Comparison of ENCODE assay signal across 10 cellular contexts in the genomic region with DNA sequence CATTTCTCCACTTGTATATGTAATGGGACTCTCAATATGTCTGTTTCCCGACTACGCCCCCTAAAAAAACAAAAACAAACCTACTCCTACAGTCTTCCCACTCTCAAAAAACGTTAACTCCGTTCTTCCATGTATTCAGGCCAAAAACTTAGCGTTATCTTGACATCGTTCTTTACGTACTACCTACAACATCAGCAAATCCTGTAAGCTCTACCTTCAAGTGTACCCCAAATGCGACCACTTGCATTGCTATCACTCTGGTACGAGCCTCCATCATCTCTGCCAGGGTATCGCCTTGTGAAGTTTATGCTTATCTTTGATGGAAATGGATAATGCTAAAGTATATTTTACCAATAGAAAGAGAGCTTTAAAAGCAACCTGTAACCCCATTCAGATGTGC. TPM values are rescaled to one million over a fixed set of nuclear protein-coding genes. Genes with fewer than 3 reads are reported as not detected.
DNase-seq lines count a peak whose midpoint lies in the region; ATAC-seq and TF ChIP-seq lines count a peak whose summit lies in the region.
"Had no signal": no experiment of that assay in that cellular context is flagged by ENCODE, and none has a peak within 500 bp of the region (broad histone marks: within the 10 kb centered on the region; RNA-seq: fewer than 3 reads in every experiment).

No MANE protein-coding gene starts in this region.

- POLR2A ChIA-PET in AG04450 (lab: Yijun Ruan, JAX) = interaction anchor here (0.6 kb wide), 1 partner anchor 84 kb away, joined by 5 read pairs; no protein-coding TSS in a partner anchor

- no peak for TF ChIP-seq CTCF in AG04450 (IDR thresholded peaks at IDR 0.05; ENCODE audit: low read depth, low read length)
- no peak for TF ChIP-seq CTCF in coronary artery (IDR thresholded peaks at IDR 0.05)

- H3K9me3 ChIP-seq in AG04450 (ENCODE audit: control insufficient read depth, insufficient read depth, low read length) (no peaks in the 10 kb centered on the region), HUES6 (ENCODE audit: control insufficient read depth, insufficient read depth, low read depth, low read length) (no peaks in the 10 kb centered on the region), muscle layer of colon (ENCODE audit: low read length) (no peaks in the 10 kb centered on the region)

- H3K36me3 Mint-ChIP-seq in stimulated activated memory B cell treated with anti-CD40 and anti-IgM and Interleukin-4, amounts not matched to agents 10 μg/mL and 1 μg/mL and 100 μg/mL, for 72 hours = peaks cover 52% of the 10 kb centered on the region

- peaks cover 6% of the 10 kb centered on the region for H3K36me3 ChIP-seq in HUES6 (ENCODE audit: control insufficient read depth, insufficient read depth, low read length)
- H3K36me3 ChIP-seq in muscle layer of colon (ENCODE audit: insufficient read depth, low read length) = peaks cover 12% of the 10 kb centered on the region

- DNase-seq in AG04450 (ENCODE audit: low read depth, low spot score) (no peak), coronary artery (ENCODE audit: low spot score) (no peak), SKM-1 treated with dmso at 0.1 percent for 144 hours (lab: John Stamatoyannopoulos, UW; ENCODE audit: unreplicated experiment) (no peak), T1000 (lab: John Stamatoyannopoulos, UW) (no peak), posterior cingulate gyrus (no peak)

- intact Hi-C loops in posterior cingulate gyrus (cut with DNase I) = loop anchor here (10.0 kb wide), 1 partner anchor 110 kb away; the partner anchor contains the start of gene CEBPZOS

- no peak for ATAC-seq in stimulated activated memory B cell treated with anti-CD40 and anti-IgM and Interleukin-4, amounts not matched to agents 10 μg/mL and 1 μg/mL and 100 μg/mL, for 72 hours

- CTCF ChIA-PET in AG04450 (lab: Charles Lee) = interaction anchor here (0.6 kb wide), 1 partner anchor 168 kb away, joined by 4 read pairs; no protein-coding TSS in a partner anchor

- H3K4me3 ChIP-seq in AG04450 (ENCODE audit: low read depth, low read length) = peak overlapping the region; percentile 100
- peak overlapping the region; percentile 92 for H3K4me3 ChIP-seq in HUES6 (ENCODE audit: low read depth, low read length)
- H3K4me3 ChIP-seq in coronary artery = peak overlapping the region; percentile 96
- peak overlapping the region; percentile 39 to 84 for H3K4me3 ChIP-seq in muscle layer of colon (ENCODE audit: low read depth in 1 of 2, low read length in 2 of 2)

- H3K27ac Mint-ChIP-seq in stimulated activated memory B cell treated with anti-CD40 and anti-IgM and Interleukin-4, amounts not matched to agents 10 μg/mL and 1 μg/mL and 100 μg/mL, for 72 hours = no peak overlapping the region
- H3K27ac Mint-ChIP-seq: naive thymus-derived CD8-positive, alpha-beta T cell; type B pancreatic cell had no signal

- no peaks in the 10 kb centered on the region for H3K9me3 Mint-ChIP-seq in stimulated activated memory B cell treated with anti-CD40 and anti-IgM and Interleukin-4, amounts not matched to agents 10 μg/mL and 1 μg/mL and 100 μg/mL, for 72 hours
- H3K9me3 Mint-ChIP-seq: naive thymus-derived CD8-positive, alpha-beta T cell; type B pancreatic cell had no signal

- H3K4me1 Mint-ChIP-seq in stimulated activated memory B cell treated with anti-CD40 and anti-IgM and Interleukin-4, amounts not matched to agents 10 μg/mL and 1 μg/mL and 100 μg/mL, for 72 hours = peaks cover 25% of the 10 kb centered on the region

- H3K4me3 Mint-ChIP-seq in stimulated activated memory B cell treated with anti-CD40 and anti-IgM and Interleukin-4, amounts not matched to agents 10 μg/mL and 1 μg/mL and 100 μg/mL, for 72 hours = no peak overlapping the region
- H3K4me3 Mint-ChIP-seq: naive thymus-derived CD8-positive, alpha-beta T cell; type B pancreatic cell had no signal

- H3K4me1 ChIP-seq in HUES6 (ENCODE audit: control insufficient read depth, insufficient read depth, low read length) (no peaks in the 10 kb centered on the region), muscle layer of colon (ENCODE audit: insufficient read depth, low read length) (peaks cover 30% of the 10 kb centered on the region)

- no peaks in the 10 kb centered on the region for H3K27me3 ChIP-seq in AG04450 (ENCODE audit: control insufficient read depth, insufficient read depth, low read length)
- H3K27me3 ChIP-seq in HUES6 (ENCODE audit: control insufficient read depth, insufficient read depth, low read length) = no peaks in the 10 kb centered on the region
- H3K27me3 ChIP-seq in muscle layer of colon (ENCODE audit: control insufficient read depth in 1 of 2, insufficient read depth in 2 of 2, low read length in 2 of 2) = no peaks in the 10 kb centered on the region

- peak overlapping the region; percentile 61 for H3K9ac ChIP-seq in HUES6 (ENCODE audit: low read length)
- H3K9ac ChIP-seq in muscle layer of colon (ENCODE audit: low read length) = peak overlapping the region; percentile 68

- no peaks in the 10 kb centered on the region for H3K27me3 Mint-ChIP-seq in stimulated activated memory B cell treated with anti-CD40 and anti-IgM and Interleukin-4, amounts not matched to agents 10 μg/mL and 1 μg/mL and 100 μg/mL, for 72 hours
- H3K27me3 Mint-ChIP-seq: naive thymus-derived CD8-positive, alpha-beta T cell; type B pancreatic cell had no signal

- H3K27ac ChIP-seq in AG04450 (ENCODE audit: low read depth, low read length) (no peak overlapping the region), HUES6 (ENCODE audit: low read depth, low read length) (no peak overlapping the region), coronary artery (peak overlapping the region; percentile 40 to 88), muscle layer of colon (ENCODE audit: low read depth, low read length) (peak overlapping the region; percentile 64)

RNA-seq across cellular contexts. Expression of gene GPATCH11, which starts 0.5 kb away (rescaled TPM):
- 4.7 and 7.2 TPM in 2 replicates for polyA plus RNA-seq in AG04450 (2011; rRNA removed)
- 2.1 and 3.2 TPM in 2 replicates for polyA minus RNA-seq in AG04450 (2011; rRNA and poly(A)+ RNA removed)

RNA-seq across cellular contexts. Expression of gene HEATR5B, which starts 0.6 kb away (rescaled TPM):
- 14.1 and 17.8 TPM in 2 replicates for polyA plus RNA-seq in AG04450 (2011; rRNA removed)
- polyA minus RNA-seq in AG04450 (2011; rRNA and poly(A)+ RNA removed) = 19.5 and 24.6 TPM in 2 replicates

Comparison
In these comparisons a context has a peak if more than half of its experiments do, and no peak if none do; other contexts are left out.
1. H3K27ac ChIP-seq: peak in coronary artery (2 of 2) and muscle layer of colon (single experiment); none in AG04450 (single experiment) and HUES6 (single experiment).
2. Peak in every context shown above with its lines, with median percentiles within 50 percentile points of each other: H3K4me3 ChIP-seq.